Comparison of ENCODE assay signal across 8 cellular contexts in genomic region chr12:32390572-32391219, GRCh38. TPM values are rescaled to one million over a fixed set of nuclear protein-coding genes. Genes with fewer than 3 reads are reported as not detected.
A peak's percentile ranks its signal among the peaks of the same experiment; 100 is the strongest.
DNase-seq lines count a peak whose midpoint lies in the region; ATAC-seq and TF ChIP-seq lines count a peak whose summit lies in the region.

No MANE protein-coding gene starts in this region.

- 25 to 30% methylated on average over 40 to 47 of the region's 47 CpGs for WGBS in esophagus, 2 donors

- no peaks in the 10 kb centered on the region for H3K27me3 ChIP-seq in esophagus (ENCODE audit: control insufficient read depth in 1 of 2, insufficient read depth in 2 of 2, low read length in 2 of 2)

- H3K36me3 ChIP-seq in esophagus (ENCODE audit: control insufficient read depth in 2 of 2, insufficient read depth in 2 of 2, low read length in 1 of 2): no peaks in the 10 kb centered on the region

- peak overlapping the region; percentile 27 to 55 for H3K4me3 ChIP-seq in esophagus (ENCODE audit: low read depth in 1 of 2, low read length in 2 of 2)
- H3K4me3 ChIP-seq in retinal pigment epithelial cell (ENCODE audit: low read length): peak overlapping the region; percentile 33

- H3K9me3 ChIP-seq in esophagus (ENCODE audit: control insufficient read depth in 2 of 2, insufficient read depth in 1 of 2, low read depth in 1 of 2, low read length in 1 of 2): peaks cover 4 to 6% of the 10 kb centered on the region in 2 donors

- H3K27ac ChIP-seq in esophagus (ENCODE audit: low read depth in 2 of 2, low read length in 1 of 2): no peak overlapping the region

- no peak for TF ChIP-seq CTCF in retinal pigment epithelial cell (conservative IDR thresholded peaks at IDR 0.05; ENCODE audit: low read depth, low read length)

- DNase-seq in NCI-H1417 (lab: John Stamatoyannopoulos, UW): peak; percentile 63 to 78 (median 66)
- no peak for DNase-seq in NCI-H1417 treated with DMSO at 0.1 percent for 48 hours (lab: John Stamatoyannopoulos, UW)
- DNase-seq in NCI-H774 (lab: John Stamatoyannopoulos, UW): peak; percentile 77
- no peak for DNase-seq in retinal pigment epithelial cell (ENCODE audit: low read depth)
- DNase-seq in middle frontal gyrus (ENCODE audit: extremely low spot score, low spot score): no peak

- no peak for ATAC-seq in GM21619 (IDR thresholded peaks at IDR 0.05; ENCODE audit: unreplicated experiment)
- no peak for ATAC-seq in GM19324 (IDR thresholded peaks at IDR 0.05; ENCODE audit: low FRiP score, unreplicated experiment)

- no peaks in the 10 kb centered on the region for H3K4me1 ChIP-seq in esophagus (ENCODE audit: control insufficient read depth in 2 of 2, insufficient read depth in 2 of 2, low read length in 1 of 2)

RNA-seq across cellular contexts. Expression of gene FGD4, which starts 8.7 kb away (rescaled TPM):
- 1 to 10 TPM; 3.7 to 4.6 TPM for polyA plus RNA-seq in esophagus

Comparison
In these comparisons a context has a peak if more than half of its experiments do, and no peak if none do; other contexts are left out.
1. DNase-seq: peak in NCI-H1417 (3 of 3) and NCI-H774 (single experiment); none in NCI-H1417 treated with DMSO at 0.1 percent for 48 hours (single experiment), retinal pigment epithelial cell (single experiment) and middle frontal gyrus (single experiment).